ENCODE assay signal across 23 cellular contexts in the genomic region with DNA sequence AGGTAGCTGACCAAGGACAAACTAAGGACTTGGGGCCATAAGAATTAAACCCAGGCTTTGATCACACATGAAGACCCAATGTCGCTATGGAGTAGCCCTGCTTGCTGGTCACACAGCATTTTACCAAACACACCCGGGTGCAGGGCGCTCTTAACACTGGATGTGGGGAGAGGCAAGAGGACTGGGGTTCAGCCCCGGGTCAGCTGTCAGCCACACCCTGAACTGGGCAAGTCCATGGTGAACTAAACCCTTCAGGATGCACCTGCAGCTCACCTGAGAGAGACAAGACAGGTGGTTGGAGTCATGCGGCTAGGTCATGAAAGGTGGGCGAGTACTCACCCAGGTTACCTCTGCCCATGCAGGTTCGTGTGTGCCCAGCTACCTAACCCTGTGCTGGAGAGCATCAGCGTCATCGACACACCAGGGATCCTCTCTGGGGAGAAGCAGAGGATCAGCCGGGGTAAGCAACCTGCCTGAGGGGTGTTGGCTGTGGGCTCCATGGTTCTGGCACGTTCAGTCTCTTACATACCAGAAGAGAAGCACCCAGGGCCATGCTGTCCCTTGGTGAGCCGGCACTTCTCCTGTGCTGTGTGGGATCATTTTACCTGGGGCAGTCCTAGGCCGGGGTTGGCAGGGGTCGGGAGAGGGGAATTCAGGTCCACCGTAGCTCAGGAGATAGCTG. TPM values are rescaled to one million over a fixed set of nuclear protein-coding genes. Genes with fewer than 3 reads are reported as not detected.
"Had no signal": no experiment of that assay in that cellular context is flagged by ENCODE, and none has a peak within 500 bp of the region (broad histone marks: within the 10 kb centered on the region; RNA-seq: fewer than 3 reads in every experiment).

No MANE protein-coding gene starts in this region.

- H3K9me2 ChIP-seq: SK-N-SH had no signal

- H3K27ac ChIP-seq: body of pancreas, gastrocnemius medialis, left ventricle myocardium inferior, parathyroid adenoma, right lobe of liver, skin epidermis, testis, WERI-Rb-1 had no signal

- H3K27me3 ChIP-seq: body of pancreas, esophagus squamous epithelium, gastrocnemius medialis, right lobe of liver, testis had no signal

- H3K4me1 Mint-ChIP-seq: activated naive CD4-positive, alpha-beta T cell treated with anti-CD3 and anti-CD28 coated beads, Interleukin-2, amount 50 U/mL, for 24 hours had no signal

- H3K9me3 Mint-ChIP-seq: activated naive CD4-positive, alpha-beta T cell treated with anti-CD3 and anti-CD28 coated beads, Interleukin-2, amount 50 U/mL, for 24 hours; activated T-cell treated with anti-CD3 and anti-CD28 coated beads, Interleukin-2, amount 50 U/mL, for 72 hours; nephron progenitor cell had no signal

- H2AFZ ChIP-seq: parathyroid adenoma had no signal

- H3K4me3 Mint-ChIP-seq: activated naive CD4-positive, alpha-beta T cell treated with anti-CD3 and anti-CD28 coated beads, Interleukin-2, amount 50 U/mL, for 24 hours; activated T-cell treated with anti-CD3 and anti-CD28 coated beads, Interleukin-2, amount 50 U/mL, for 72 hours; nephron progenitor cell had no signal

- H3K36me3 ChIP-seq: gastrocnemius medialis, right lobe of liver, WERI-Rb-1 had no signal

- DNase-seq: activated CD4-positive, alpha-beta T cell treated with anti-CD3 and anti-CD28 coated beads, Interleukin-2, amount 50 U/mL, for 4 hours; activated effector memory CD4-positive, alpha-beta T cell treated with Interleukin-2 at 50 U/mL for 16 hours; activated T-cell treated with anti-CD3 and anti-CD28 coated beads, Interleukin-2, amount 50 U/mL, for 72 hours; anterior cingulate cortex; body of pancreas; caudate nucleus; effector memory CD4-positive, alpha-beta T cell; esophagus squamous epithelium; gastrocnemius medialis; hippocampal formation; left ventricle myocardium inferior; nephron progenitor cell; nucleus accumbens; SK-N-SH; stimulated activated CD4-positive, alpha-beta T cell treated with anti-CD3 and anti-CD28 coated beads, Interleukin-1b, Interleukin-23, amount 100 ng/mL, for 48 hours; testis; trophoblast cell; WERI-Rb-1 had no signal

- ATAC-seq: activated T-cell treated with anti-CD3 and anti-CD28 coated beads, Interleukin-2, amount 50 U/mL, for 72 hours; body of pancreas; gastrocnemius medialis; right lobe of liver had no signal

- H3K4me1 ChIP-seq: body of pancreas, parathyroid adenoma, right lobe of liver, testis had no signal

- H3K27me3 Mint-ChIP-seq: activated naive CD4-positive, alpha-beta T cell treated with anti-CD3 and anti-CD28 coated beads, Interleukin-2, amount 50 U/mL, for 24 hours had no signal

- H3K9ac ChIP-seq: parathyroid adenoma, SK-N-SH had no signal

- H3K27ac Mint-ChIP-seq: activated naive CD4-positive, alpha-beta T cell treated with anti-CD3 and anti-CD28 coated beads, Interleukin-2, amount 50 U/mL, for 24 hours; activated T-cell treated with anti-CD3 and anti-CD28 coated beads, Interleukin-2, amount 50 U/mL, for 72 hours; nephron progenitor cell had no signal

- H3K9me3 ChIP-seq: body of pancreas, esophagus squamous epithelium, gastrocnemius medialis, left ventricle myocardium inferior, right lobe of liver, SK-N-SH, testis had no signal

- H3K4me3 ChIP-seq: body of pancreas, gastrocnemius medialis, left ventricle myocardium inferior, right lobe of liver, skin epidermis, testis had no signal

- H3K4me2 ChIP-seq: SK-N-SH had no signal

- H3K79me2 ChIP-seq: parathyroid adenoma had no signal

RNA-seq across cellular contexts. Expression of gene CAPN14, which starts 31.8 kb away (rescaled TPM):
- total RNA-seq: body of pancreas, gastrocnemius medialis, myocyte had no signal
